In the genomic region with DNA sequence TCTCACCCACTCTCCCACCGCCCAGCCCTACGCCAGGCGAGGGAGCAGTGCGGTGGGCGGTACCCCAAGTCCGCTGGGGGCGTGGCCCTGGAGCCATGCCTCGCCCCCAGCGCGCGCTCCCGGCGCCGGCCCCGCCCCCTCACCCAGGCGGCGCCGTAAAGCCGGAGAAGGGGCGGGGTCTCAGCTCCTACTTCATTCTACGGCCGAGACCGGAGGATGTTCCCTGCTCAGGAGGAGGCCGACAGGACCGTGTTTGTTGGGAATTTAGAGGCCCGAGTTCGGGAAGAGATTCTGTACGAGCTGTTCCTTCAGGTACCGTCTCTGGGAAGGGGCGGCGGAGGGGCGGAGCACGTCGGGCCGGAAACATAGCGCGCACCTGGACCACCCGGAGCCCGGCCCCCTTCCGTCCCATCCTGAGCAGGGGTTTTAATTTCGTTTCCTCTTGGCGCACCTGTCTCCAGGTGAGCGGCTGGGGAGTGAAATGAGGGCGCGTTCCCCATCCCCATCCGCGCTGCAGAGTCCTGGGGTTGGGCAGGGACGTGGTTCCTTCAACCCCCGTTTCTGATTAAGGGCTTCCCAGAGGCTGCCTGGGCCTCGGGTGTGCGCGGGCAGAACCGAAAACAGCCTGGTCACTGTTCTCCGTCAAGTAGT, we compare ENCODE assay signal across 8 cellular contexts. TPM values are rescaled to one million over a fixed set of nuclear protein-coding genes. Genes with fewer than 3 reads are reported as not detected.
A peak's percentile ranks its signal among the peaks of the same experiment; 100 is the strongest.
DNase-seq lines count a peak whose midpoint lies in the region; ATAC-seq, FAIRE-seq and TF ChIP-seq lines count a peak whose summit lies in the region.

A gene with protein sequence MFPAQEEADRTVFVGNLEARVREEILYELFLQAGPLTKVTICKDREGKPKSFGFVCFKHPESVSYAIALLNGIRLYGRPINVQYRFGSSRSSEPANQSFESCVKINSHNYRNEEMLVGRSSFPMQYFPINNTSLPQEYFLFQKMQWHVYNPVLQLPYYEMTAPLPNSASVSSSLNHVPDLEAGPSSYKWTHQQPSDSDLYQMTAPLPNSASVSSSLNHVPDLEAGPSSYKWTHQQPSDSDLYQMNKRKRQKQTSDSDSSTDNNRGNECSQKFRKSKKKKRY (plus strand): TSS at position 187 of the 651 bp plus-strand sequence. CDS start 30 bp downstream, at position 217.

- no peaks in the 10 kb centered on the region for H3K27me3 ChIP-seq in bronchial epithelial cell (ENCODE audit: control insufficient read depth, insufficient read depth, low read length)

- no peak for FAIRE-seq in bronchial epithelial cell (lab: Jason Lieb, UNC)

- no peaks in the 10 kb centered on the region for H3K36me3 ChIP-seq in bronchial epithelial cell (ENCODE audit: control insufficient read depth, insufficient read depth, low read length)

- ATAC-seq in HG02571 (IDR thresholded peaks at IDR 0.05; ENCODE audit: unreplicated experiment): peak; percentile 92

- peak; percentile 52 for DNase-seq in NCI-H128 (lab: John Stamatoyannopoulos, UW; ENCODE audit: unreplicated experiment)
- peak; percentile 49 for DNase-seq in bronchial epithelial cell (ENCODE audit: low read depth)
- peak; percentile 44 for DNase-seq in iris pigment epithelial cell (ENCODE audit: low read depth)
- DNase-seq in stimulated activated CD4-positive, alpha-beta T cell treated with anti-CD3 and anti-CD28 coated beads, Interleukin-12 subunit alpha, Interleukin-12 subunit beta, amount 100 ng/mL, for 24 hours (ENCODE audit: low read depth in 2 of 2): peak; percentile 60 to 77
- no peak for DNase-seq in HT-29 (ENCODE audit: low spot score)

- H3K4me3 ChIP-seq in GM08714 (ENCODE audit: low read length) (peak within 1 kb of the TSS; percentile 64), WI38 (ENCODE audit: low read depth, low read length) (peak within 1 kb of the TSS; percentile 38), bronchial epithelial cell (ENCODE audit: low read depth, low read length) (peak within 1 kb of the TSS; percentile 61)

- TF ChIP-seq CTCF in WI38 (IDR thresholded peaks at IDR 0.05; ENCODE audit: low read depth, low read length) (no peak), bronchial epithelial cell (IDR thresholded peaks at IDR 0.05; ENCODE audit: insufficient read depth, low read length, severe bottlenecking) (no peak)

RNA-seq across cellular contexts. Expression of the gene that starts here (rescaled TPM):
- total RNA-seq in bronchial epithelial cell: 0.26 and 0.51 TPM in 2 replicates
- total RNA-seq in HT-29 (2014; rRNA removed; shearing (Covaris generic)): not detected in 2 replicates

Comparison
In these comparisons a context has a peak if more than half of its experiments do, and no peak if none do; other contexts are left out.
1. Peak in DNase-seq and H3K4me3 ChIP-seq in bronchial epithelial cell; RNA of the gene not detected or under 1 TPM.